Comparison of ENCODE assay signal across 13 cellular contexts in genomic region chr1:32031578-32032286, GRCh38. TPM values are rescaled to one million over a fixed set of nuclear protein-coding genes. Genes with fewer than 3 reads are reported as not detected.
DNase-seq lines count a peak whose midpoint lies in the region; ATAC-seq and TF ChIP-seq lines count a peak whose summit lies in the region.
"Had no signal": no experiment of that assay in that cellular context is flagged by ENCODE, and none has a peak within 500 bp of the region (broad histone marks: within the 10 kb centered on the region; RNA-seq: fewer than 3 reads in every experiment).

No MANE protein-coding gene starts in this region.

- no TSS peak for BruUV-seq in Caco-2 (replicated peaks; lab: Mats Ljungman, UMichigan)

- ATAC-seq in stimulated activated effector memory CD8-positive, alpha-beta T cell treated with anti-CD3 and anti-CD28 coated beads, Interleukin-12 subunit alpha, Interleukin-12 subunit beta, amount 100 ng/mL, for 72 hours = no peak
- no peak for ATAC-seq in HG03378 (IDR thresholded peaks at IDR 0.05; ENCODE audit: unreplicated experiment)
- ATAC-seq: body of pancreas; stimulated activated naive CD8-positive, alpha-beta T cell treated with anti-CD3 and anti-CD28 coated beads, Interleukin-15, Interleukin-2, amounts not matched to agents 100 U/mL and 50 U/mL, for 24 hours had no signal

- H4K20me1 ChIP-seq in osteoblast (ENCODE audit: insufficient read depth, low read length) = peaks cover 80% of the 10 kb centered on the region

- no peak for TF ChIP-seq POLR2A in spleen (IDR thresholded peaks at IDR 0.05)

- peaks cover 12% of the 10 kb centered on the region for H3K4me1 Mint-ChIP-seq in Caco-2 (ENCODE audit: low read depth, unreplicated experiment)
- peaks cover 50% of the 10 kb centered on the region for H3K4me1 Mint-ChIP-seq in stimulated activated effector memory CD8-positive, alpha-beta T cell treated with anti-CD3 and anti-CD28 coated beads, Interleukin-12 subunit alpha, Interleukin-12 subunit beta, amount 100 ng/mL, for 72 hours

- H3K4me1 ChIP-seq in Caco-2 (peaks cover 11% of the 10 kb centered on the region), osteoblast (ENCODE audit: insufficient read depth, low read length) (peaks cover 19% of the 10 kb centered on the region), spleen (peaks cover 0 to 69% (median 22%) of the 10 kb centered on the region in 6 donors)
- H3K4me1 ChIP-seq: body of pancreas had no signal

- 91 to 94% (median 92%) methylated on average over 8 of the region's 8 CpGs for WGBS in spleen, 5 donors

- CTCF ChIA-PET in Caco-2 (lab: Charles Lee) = no interaction called here

- DNase-seq in Caco-2 (peak in 1 of 2 experiments; percentile 5), MG63 (peak; percentile 44), epithelial cell of prostate (ENCODE audit: low read depth, low spot score) (peak; percentile 10), osteoblast (ENCODE audit: insufficient read length, low spot score, missing footprints) (peak; percentile 94), spleen (no peak), GM20000 (ENCODE audit: low spot score) (no peak)
- no peak for DNase-seq in stimulated activated effector memory CD8-positive, alpha-beta T cell treated with anti-CD3 and anti-CD28 coated beads, Interleukin-12 subunit alpha, Interleukin-12 subunit beta, amount 100 ng/mL, for 72 hours (ENCODE audit: low spot score in 2 of 2)
- DNase-seq: activated CD4-positive, CD25-positive, alpha-beta regulatory T cell treated with anti-CD3 and anti-CD28 coated beads, Interleukin-2, amount 50 U/mL, for 72 hours; body of pancreas; GF-D8; stimulated activated CD4-positive, alpha-beta T cell treated with anti-CD3 and anti-CD28 coated beads, Interleukin-12 subunit alpha, Interleukin-12 subunit beta, amount 100 ng/mL, for 4 hours; stimulated activated naive CD8-positive, alpha-beta T cell treated with anti-CD3 and anti-CD28 coated beads, Interleukin-15, Interleukin-2, amounts not matched to agents 100 U/mL and 50 U/mL, for 24 hours had no signal

- no peaks in the 10 kb centered on the region for H3K36me3 ChIP-seq in Caco-2 (ENCODE audit: control insufficient read depth, insufficient read depth, low read length)
- H3K36me3 ChIP-seq in MG63 = peaks cover 80% of the 10 kb centered on the region
- peaks cover 46% of the 10 kb centered on the region for H3K36me3 ChIP-seq in osteoblast (ENCODE audit: insufficient read depth, low read length)
- peaks cover 0 to 52% (median 15%) of the 10 kb centered on the region in 6 donors for H3K36me3 ChIP-seq in spleen

- no peaks in the 10 kb centered on the region for H3K27me3 Mint-ChIP-seq in Caco-2 (ENCODE audit: insufficient read depth, unreplicated experiment)

- H3K27ac ChIP-seq in epithelial cell of prostate (peak overlapping the region; percentile 36), osteoblast (ENCODE audit: low read depth, low read length) (peak overlapping the region; percentile 52), spleen (no peak overlapping the region)
- H3K27ac ChIP-seq: body of pancreas had no signal

- no peak overlapping the region for H3K4me3 Mint-ChIP-seq in Caco-2 (ENCODE audit: unreplicated experiment)
- H3K4me3 Mint-ChIP-seq in stimulated activated effector memory CD8-positive, alpha-beta T cell treated with anti-CD3 and anti-CD28 coated beads, Interleukin-12 subunit alpha, Interleukin-12 subunit beta, amount 100 ng/mL, for 72 hours = no peak overlapping the region

- peak overlapping the region; percentile 37 for H3K4me2 ChIP-seq in osteoblast (ENCODE audit: insufficient read depth, low read length)

- peaks cover 97% of the 10 kb centered on the region for H3K79me2 ChIP-seq in osteoblast (ENCODE audit: insufficient read depth, low read length)

- no peaks in the 10 kb centered on the region for H3K9me3 ChIP-seq in Caco-2
- no peaks in the 10 kb centered on the region for H3K9me3 ChIP-seq in MG63
- no peaks in the 10 kb centered on the region for H3K9me3 ChIP-seq in osteoblast (ENCODE audit: low read depth, low read length)
- no peaks in the 10 kb centered on the region for H3K9me3 ChIP-seq in spleen
- H3K9me3 ChIP-seq: body of pancreas had no signal

- H3K36me3 Mint-ChIP-seq in Caco-2 (ENCODE audit: insufficient read depth, unreplicated experiment) = peaks cover 54% of the 10 kb centered on the region
- H3K36me3 Mint-ChIP-seq in stimulated activated effector memory CD8-positive, alpha-beta T cell treated with anti-CD3 and anti-CD28 coated beads, Interleukin-12 subunit alpha, Interleukin-12 subunit beta, amount 100 ng/mL, for 72 hours = peaks cover 8% of the 10 kb centered on the region

- H3K4me3 ChIP-seq in Caco-2 (ENCODE audit: low read depth, low read length) (no peak overlapping the region), MG63 (no peak overlapping the region), osteoblast (ENCODE audit: insufficient read depth, low read length) (no peak overlapping the region), spleen (no peak overlapping the region)
- H3K4me3 ChIP-seq: body of pancreas had no signal

- no peaks in the 10 kb centered on the region for H3K9me3 Mint-ChIP-seq in Caco-2 (ENCODE audit: unreplicated experiment)
- H3K9me3 Mint-ChIP-seq in stimulated activated effector memory CD8-positive, alpha-beta T cell treated with anti-CD3 and anti-CD28 coated beads, Interleukin-12 subunit alpha, Interleukin-12 subunit beta, amount 100 ng/mL, for 72 hours = no peaks in the 10 kb centered on the region

- TF ChIP-seq CTCF in Caco-2 (IDR thresholded peaks at IDR 0.05; ENCODE audit: insufficient read depth in 1 of 2, low read depth in 1 of 2, low read length in 1 of 2, severe bottlenecking in 1 of 2, unreplicated experiment in 1 of 2) (no peak), osteoblast (IDR thresholded peaks at IDR 0.05; ENCODE audit: extremely low read depth, low read depth, low read length) (no peak), spleen (IDR thresholded peaks at IDR 0.05 in 8 of 11, conservative IDR thresholded peaks at IDR 0.05 in 3 of 11) (no peak), GM20000 (IDR thresholded peaks at IDR 0.05; ENCODE audit: extremely low read depth, missing control alignments) (no peak)

- H3K27me3 ChIP-seq in Caco-2 (replicated peaks; ENCODE audit: control insufficient read depth, insufficient read depth, low read length) (no peaks in the 10 kb centered on the region), MG63 (no peaks in the 10 kb centered on the region), osteoblast (ENCODE audit: insufficient read depth, low read length) (no peaks in the 10 kb centered on the region), spleen (replicated peaks in 1 of 7) (no peaks in the 10 kb centered on the region)
- H3K27me3 ChIP-seq: body of pancreas had no signal

- H2AFZ ChIP-seq in osteoblast (ENCODE audit: low read length) = no peak overlapping the region

- intact Hi-C loops in Caco-2 (cut with micrococcal nuclease; ENCODE audit: unreplicated experiment) (no loop called here), spleen (cut with DNase I; ENCODE audit: low total_unique reads) (no loop called here)

- POLR2A ChIA-PET in Caco-2 (lab: Charles Lee) = no interaction called here

- H3K27ac Mint-ChIP-seq in Caco-2 (ENCODE audit: unreplicated experiment) = peak overlapping the region; percentile 84
- H3K27ac Mint-ChIP-seq in stimulated activated effector memory CD8-positive, alpha-beta T cell treated with anti-CD3 and anti-CD28 coated beads, Interleukin-12 subunit alpha, Interleukin-12 subunit beta, amount 100 ng/mL, for 72 hours = no peak overlapping the region

RNA-seq across cellular contexts. Expression of gene KHDRBS1, which starts 18.1 kb away (rescaled TPM):
- total RNA-seq in Caco-2 (2022) (131 and 137 TPM in 2 replicates), osteoblast (52.8 and 53.9 TPM in 2 replicates), spleen (100 to 1,000 TPM in 3 of 7 donors, 10 to 100 TPM in 4; 69.9 to 109 (median 97.9) TPM)
- total RNA-seq in MG63 (2014; rRNA removed; shearing (Covaris generic); ENCODE audit: low replicate concordance) = 123 and 150 TPM in 2 replicates
- polyA plus RNA-seq in spleen = 10 to 100 TPM; 63.8 to 80.6 (median 74.5) TPM

RNA-seq across cellular contexts. Expression of gene TMEM39B, which starts 41.0 kb away (rescaled TPM):
- total RNA-seq in Caco-2 (2022) = 9.8 and 12.1 TPM in 2 replicates
- 7.3 and 13.0 TPM in 2 replicates for total RNA-seq in MG63 (2014; rRNA removed; shearing (Covaris generic); ENCODE audit: low replicate concordance)
- 4.7 and 5.6 TPM in 2 replicates for total RNA-seq in osteoblast
- 10 to 100 TPM in 5 of 7 donors, 1 to 10 TPM in 2; 6.4 to 18.6 (median 16.0) TPM for total RNA-seq in spleen
- 10 to 100 TPM; 10.5 to 12.0 (median 11.9) TPM for polyA plus RNA-seq in spleen

Comparison
In these comparisons a context has a peak if more than half of its experiments do, and no peak if none do; other contexts are left out.
1. DNase-seq: peak in MG63 (single experiment), epithelial cell of prostate (single experiment) and osteoblast (single experiment); none in spleen (single experiment), stimulated activated effector memory CD8-positive, alpha-beta T cell treated with anti-CD3 and anti-CD28 coated beads, Interleukin-12 subunit alpha, Interleukin-12 subunit beta, amount 100 ng/mL, for 72 hours (0 of 2) and GM20000 (single experiment).
2. H3K27ac ChIP-seq: peak in epithelial cell of prostate (single experiment) and osteoblast (single experiment); none in spleen (0 of 8).